Comparison of ENCODE assay signal across 1 cellular context in genomic region chr7:2776353-2776752, GRCh38.
TF ChIP-seq lines count a peak whose summit lies in the region.

No MANE protein-coding gene starts in this region.

TF ChIP-seq in GM23338, 12 proteins besides CTCF, POLR2A, EP300 and RAD21 (continued from another document):
- TF ChIP-seq ZNF462 (CRISPR knock-in tag; IDR thresholded peaks at IDR 0.05): no peak
